10 cellular contexts compared by ENCODE assay signal in the genomic region with DNA sequence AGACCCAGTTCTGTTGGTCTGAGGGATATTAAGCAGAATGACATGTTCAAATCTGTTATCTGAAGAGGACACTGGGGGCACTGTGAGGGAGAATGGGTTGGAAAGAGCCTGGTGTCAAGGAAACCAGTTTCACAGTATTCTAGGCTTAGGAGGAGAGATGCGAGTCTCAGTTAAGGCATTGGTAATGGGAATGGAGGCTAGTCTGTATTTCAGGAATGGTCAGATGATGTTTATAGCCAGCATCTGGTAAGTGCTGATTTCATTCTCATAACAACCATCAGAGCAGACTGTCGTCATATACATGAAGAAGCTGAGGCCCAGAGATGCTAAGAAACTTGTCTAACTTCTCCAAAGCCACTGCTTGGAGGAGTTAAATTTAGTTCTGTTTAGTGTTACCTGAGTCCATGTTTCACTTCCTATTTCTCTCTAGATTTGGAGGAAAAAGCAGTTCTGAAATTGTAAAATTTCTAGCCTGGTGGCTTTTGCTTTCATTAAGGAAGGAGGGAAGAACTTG.
DNase-seq lines count a peak whose midpoint lies in the region; ATAC-seq and TF ChIP-seq lines count a peak whose summit lies in the region.
"Had no signal": no experiment of that assay in that cellular context is flagged by ENCODE, and none has a peak within 500 bp of the region (broad histone marks: within the 10 kb centered on the region; RNA-seq: fewer than 3 reads in every experiment).

No MANE protein-coding gene starts in this region.

- no peaks in the 10 kb centered on the region for H3K9me2 ChIP-seq in PC-3 (replicated peaks; ENCODE audit: low read length)

- TF ChIP-seq POLR2A in esophagus squamous epithelium (IDR thresholded peaks at IDR 0.05) (no peak), uterus (IDR thresholded peaks at IDR 0.05) (no peak)

- no peak overlapping the region for H3K4me3 ChIP-seq in left ventricle myocardium inferior
- no peak overlapping the region for H3K4me3 ChIP-seq in PC-3 (ENCODE audit: low read length)
- H3K4me3 ChIP-seq in esophagus squamous epithelium: no peak overlapping the region
- H3K4me3 ChIP-seq in uterus: no peak overlapping the region
- H3K4me3 ChIP-seq: right atrium auricular region had no signal

- no peaks in the 10 kb centered on the region for H4K20me1 ChIP-seq in PC-3 (ENCODE audit: low read length)

- TF ChIP-seq CTCF in left ventricle myocardium inferior (IDR thresholded peaks at IDR 0.05; ENCODE audit: borderline replicate concordance) (no peak), PC-3 (conservative IDR thresholded peaks at IDR 0.05; ENCODE audit: low read depth, low read length) (no peak; the same call in 1 of the 2 replicates), esophagus squamous epithelium (IDR thresholded peaks at IDR 0.05) (no peak), uterus (IDR thresholded peaks at IDR 0.05) (no peak)

- WGBS in esophagus squamous epithelium, 2 donors: 79 to 90% methylated on average over 2 of the region's 2 CpGs

- H3K27ac ChIP-seq in left ventricle myocardium inferior (replicated peaks) (peak overlapping the region; percentile 99), PC-3 (ENCODE audit: low read length) (no peak overlapping the region), esophagus squamous epithelium (peak overlapping the region in 3 of 4 donors; percentile 21 to 100 (median 100)), uterus (peak overlapping the region; percentile 97 to 99)
- H3K27ac ChIP-seq: right atrium auricular region had no signal

- H3K27me3 ChIP-seq in left ventricle myocardium inferior (ENCODE audit: low read depth) (no peaks in the 10 kb centered on the region), PC-3 (ENCODE audit: low read length) (no peaks in the 10 kb centered on the region), esophagus squamous epithelium (no peaks in the 10 kb centered on the region), uterus (no peaks in the 10 kb centered on the region)
- H3K27me3 ChIP-seq: right atrium auricular region had no signal

- POLR2A ChIA-PET in PC-3 (lab: Charles Lee; ENCODE audit: unreplicated experiment): no interaction called here

- no peaks in the 10 kb centered on the region for H3K36me3 ChIP-seq in left ventricle myocardium inferior
- no peaks in the 10 kb centered on the region for H3K36me3 ChIP-seq in PC-3 (ENCODE audit: low read depth, low read length)
- H3K36me3 ChIP-seq in esophagus squamous epithelium: no peaks in the 10 kb centered on the region
- no peaks in the 10 kb centered on the region for H3K36me3 ChIP-seq in uterus
- H3K36me3 ChIP-seq: right atrium auricular region had no signal

- peaks cover 74% of the 10 kb centered on the region for H3K79me2 ChIP-seq in PC-3 (ENCODE audit: low read length)

- ATAC-seq in left ventricle myocardium superior: no peak
- ATAC-seq in PC-3: no peak
- no peak for ATAC-seq in GM18867 (IDR thresholded peaks at IDR 0.05; ENCODE audit: unreplicated experiment)

- H2AFZ ChIP-seq in PC-3 (ENCODE audit: low read length): no peak overlapping the region

- intact Hi-C loops in left ventricle myocardium inferior (cut with micrococcal nuclease): no loop called here
- intact Hi-C loops in left ventricle myocardium superior (cut with micrococcal nuclease): loop anchor here (10.0 kb wide), 2 partner anchors 174 to 234 kb away; no protein-coding TSS in a partner anchor
- intact Hi-C loops in PC-3 (cut with micrococcal nuclease): no loop called here
- intact Hi-C loops in esophagus squamous epithelium (cut with DNase I): no loop called here
- intact Hi-C loops in uterus (cut with DNase I; ENCODE audit: low total_unique reads): no loop called here

- DNase-seq in left ventricle myocardium inferior (no peak), left ventricle myocardium superior (no peak), PC-3 (peak; percentile 22), esophagus squamous epithelium (lab: John Stamatoyannopoulos, UW) (no peak), uterus (no peak), dermis blood vessel endothelial cell (no peak), NCI-H510A treated with DMSO at 0.1 percent for 48 hours (lab: John Stamatoyannopoulos, UW) (no peak)
- DNase-seq: NCI-H146 had no signal

- no peak overlapping the region for H3K4me2 ChIP-seq in PC-3 (ENCODE audit: low read length)

- H3K9ac ChIP-seq in PC-3 (ENCODE audit: low read length): no peak overlapping the region

- CTCF ChIA-PET in PC-3 (lab: Charles Lee): no interaction called here

- peaks cover 83% of the 10 kb centered on the region for H3K4me1 ChIP-seq in left ventricle myocardium inferior
- peaks cover 8% of the 10 kb centered on the region for H3K4me1 ChIP-seq in PC-3 (ENCODE audit: insufficient read depth, low read length)
- H3K4me1 ChIP-seq in esophagus squamous epithelium: peaks cover 8 to 47% (median 18%) of the 10 kb centered on the region in 3 donors
- H3K4me1 ChIP-seq in uterus: peaks cover 0 to 21% of the 10 kb centered on the region in 2 donors

- no TSS peak for BruUV-seq in PC-3 (replicated peaks; lab: Mats Ljungman, UMichigan)

- H3F3A ChIP-seq in PC-3 (ENCODE audit: low read length, unreplicated experiment): no peaks in the 10 kb centered on the region

- H3K9me3 ChIP-seq in left ventricle myocardium inferior (replicated peaks): no peaks in the 10 kb centered on the region
- H3K9me3 ChIP-seq in PC-3 (ENCODE audit: low read length): no peaks in the 10 kb centered on the region
- H3K9me3 ChIP-seq in esophagus squamous epithelium: no peaks in the 10 kb centered on the region
- no peaks in the 10 kb centered on the region for H3K9me3 ChIP-seq in uterus
- H3K9me3 ChIP-seq: right atrium auricular region had no signal
